Comparison of ENCODE assay signal across 11 cellular contexts in the genomic region with DNA sequence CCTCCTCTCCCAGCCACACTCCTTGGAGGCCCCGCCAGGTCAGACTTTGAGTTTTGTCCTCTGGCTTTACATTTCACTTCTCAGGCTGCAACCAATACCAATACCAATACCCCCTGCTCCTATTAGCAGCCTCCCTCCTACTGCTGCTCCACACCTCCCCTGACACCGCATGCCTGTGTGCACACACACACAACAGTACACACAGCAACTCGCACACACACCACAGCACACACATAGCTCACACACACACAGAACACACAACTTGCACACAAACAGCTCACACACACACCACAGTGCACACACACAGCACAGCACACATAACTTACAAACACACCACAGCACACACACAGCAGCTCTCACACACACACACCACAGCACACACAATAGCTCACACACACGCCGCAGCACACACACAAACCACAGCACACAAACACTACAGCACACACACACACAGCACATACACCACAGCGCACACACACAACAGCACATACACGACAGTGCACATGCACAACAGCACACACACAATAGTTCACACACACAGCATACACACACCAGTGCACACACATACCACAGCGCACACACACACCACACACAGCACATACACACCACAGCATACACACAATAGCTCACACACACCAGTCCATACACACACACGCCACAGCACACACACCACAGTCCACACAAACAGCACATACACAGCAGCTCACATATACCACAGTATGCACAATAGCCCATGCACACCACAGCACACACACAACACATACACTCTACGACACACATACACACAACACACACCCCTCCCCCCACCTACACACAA.
DNase-seq lines count a peak whose midpoint lies in the region; ATAC-seq and TF ChIP-seq lines count a peak whose summit lies in the region.
"Had no signal": no experiment of that assay in that cellular context is flagged by ENCODE, and none has a peak within 500 bp of the region (broad histone marks: within the 10 kb centered on the region; RNA-seq: fewer than 3 reads in every experiment).

No MANE protein-coding gene starts in this region.

- H3K4me3 ChIP-seq in breast epithelium: peak overlapping the region in 1 of 3 donors; percentile 19
- H3K4me3 ChIP-seq: ascending aorta had no signal

- no peaks in the 10 kb centered on the region for H3K36me3 Mint-ChIP-seq in activated T-cell treated with anti-CD3 and anti-CD28 coated beads, Interleukin-2, amount 50 U/mL, for 24 hours (ENCODE audit: low read depth)
- H3K36me3 Mint-ChIP-seq in T-cell: no peaks in the 10 kb centered on the region

- no peak for TF ChIP-seq CTCF in breast epithelium (IDR thresholded peaks at IDR 0.05)

- H3K4me3 Mint-ChIP-seq in activated T-cell treated with anti-CD3 and anti-CD28 coated beads, Interleukin-2, amount 50 U/mL, for 24 hours: no peak overlapping the region
- no peak overlapping the region for H3K4me3 Mint-ChIP-seq in T-cell
- H3K4me3 Mint-ChIP-seq: T-helper 1 cell treated with Interleukin-12 subunit alpha and Interleukin-12 subunit beta and Interleukin-4 antibody, amounts not matched to agents 30 μg/mL and 1 μg/mL, for 36 hours had no signal

- no peaks in the 10 kb centered on the region for H3K27me3 Mint-ChIP-seq in activated T-cell treated with anti-CD3 and anti-CD28 coated beads, Interleukin-2, amount 50 U/mL, for 24 hours
- peaks cover 0 to 2% of the 10 kb centered on the region in 2 donors for H3K27me3 Mint-ChIP-seq in T-cell

- peaks cover 16% of the 10 kb centered on the region for H3K4me1 Mint-ChIP-seq in activated T-cell treated with anti-CD3 and anti-CD28 coated beads, Interleukin-2, amount 50 U/mL, for 24 hours (ENCODE audit: low read depth)
- peaks cover 0 to 6% (median 5%) of the 10 kb centered on the region in 3 donors for H3K4me1 Mint-ChIP-seq in T-cell

- no peak for TF ChIP-seq POLR2A in breast epithelium (IDR thresholded peaks at IDR 0.05)

- H3K36me3 ChIP-seq in breast epithelium: no peaks in the 10 kb centered on the region
- H3K36me3 ChIP-seq: ascending aorta had no signal

- no peaks in the 10 kb centered on the region for H3K9me3 Mint-ChIP-seq in activated T-cell treated with anti-CD3 and anti-CD28 coated beads, Interleukin-2, amount 50 U/mL, for 24 hours
- no peaks in the 10 kb centered on the region for H3K9me3 Mint-ChIP-seq in T-cell
- H3K9me3 Mint-ChIP-seq: T-helper 1 cell treated with Interleukin-12 subunit alpha and Interleukin-12 subunit beta and Interleukin-4 antibody, amounts not matched to agents 30 μg/mL and 1 μg/mL, for 36 hours had no signal

- no peak overlapping the region for H3K27ac Mint-ChIP-seq in activated T-cell treated with anti-CD3 and anti-CD28 coated beads, Interleukin-2, amount 50 U/mL, for 24 hours
- H3K27ac Mint-ChIP-seq in T-cell: no peak overlapping the region
- H3K27ac Mint-ChIP-seq: T-helper 1 cell treated with Interleukin-12 subunit alpha and Interleukin-12 subunit beta and Interleukin-4 antibody, amounts not matched to agents 30 μg/mL and 1 μg/mL, for 36 hours had no signal

- no peak overlapping the region for H3K27ac ChIP-seq in breast epithelium
- H3K27ac ChIP-seq: ascending aorta had no signal

- POLR2A ChIA-PET in T-cell (lab: Charles Lee): interaction anchor here in 1 of 2 donors (0.6 to 0.7 kb wide), 2 partner anchors 800 to 1105 kb away, joined by 3 read pairs; no protein-coding TSS in a partner anchor

- ATAC-seq in T-cell (replicated peaks in 1 of 4) (peak; percentile 19 to 38 (median 25)), left lobe of liver (peak; percentile 11)
- peak; percentile 15 for ATAC-seq in stimulated activated naive CD8-positive, alpha-beta T cell treated with anti-CD3 and anti-CD28 coated beads, Interleukin-15, Interleukin-2, amounts not matched to agents 100 U/mL and 50 U/mL, for 24 hours

- CTCF ChIA-PET in T-cell (lab: Charles Lee): interaction anchor here in 1 of 2 donors (1.4 to 2.2 kb wide), 2 partner anchors 12 to 24 kb away, joined by 4 to 11 read pairs; no protein-coding TSS in a partner anchor

- no peaks in the 10 kb centered on the region for H3K27me3 ChIP-seq in breast epithelium
- H3K27me3 ChIP-seq: ascending aorta had no signal

- intact Hi-C loops in breast epithelium (cut with DNase I; ENCODE audit: low total_unique reads): no loop called here

- H3K9me3 ChIP-seq in breast epithelium: no peaks in the 10 kb centered on the region
- H3K9me3 ChIP-seq: ascending aorta had no signal

- peak; percentile 45 for DNase-seq in activated T-cell treated with anti-CD3 and anti-CD28 coated beads, Interleukin-2, amount 50 U/mL, for 24 hours
- no peak for DNase-seq in activated T-cell treated with anti-CD3 and anti-CD28 coated beads, Interleukin-2, amount 50 U/mL, for 1 hour
- peak in 1 of 34 experiments; percentile 8 for DNase-seq in T-cell
- DNase-seq in left lobe of liver (ENCODE audit: low spot score): no peak
- no peak for DNase-seq in stimulated activated naive CD8-positive, alpha-beta T cell treated with anti-CD3 and anti-CD28 coated beads, Interleukin-15, Interleukin-2, amounts not matched to agents 100 U/mL and 50 U/mL, for 24 hours
- no peak for DNase-seq in NOMO-1 treated with DMSO at 0.1 percent for 48 hours (lab: John Stamatoyannopoulos, UW; ENCODE audit: unreplicated experiment)
- DNase-seq in dedifferentiated amniotic fluid mesenchymal stem cell (ENCODE audit: extremely low spot score): no peak
- no peak for DNase-seq in breast epithelium (ENCODE audit: low spot score in 2 of 2)
- DNase-seq: NCI-H2029 treated with DMSO at 0.1 percent for 48 hours had no signal

- H3K4me1 ChIP-seq in breast epithelium: no peaks in the 10 kb centered on the region
- H3K4me1 ChIP-seq: ascending aorta had no signal
